Comparison of ENCODE assay signal across 9 cellular contexts in the genomic region with DNA sequence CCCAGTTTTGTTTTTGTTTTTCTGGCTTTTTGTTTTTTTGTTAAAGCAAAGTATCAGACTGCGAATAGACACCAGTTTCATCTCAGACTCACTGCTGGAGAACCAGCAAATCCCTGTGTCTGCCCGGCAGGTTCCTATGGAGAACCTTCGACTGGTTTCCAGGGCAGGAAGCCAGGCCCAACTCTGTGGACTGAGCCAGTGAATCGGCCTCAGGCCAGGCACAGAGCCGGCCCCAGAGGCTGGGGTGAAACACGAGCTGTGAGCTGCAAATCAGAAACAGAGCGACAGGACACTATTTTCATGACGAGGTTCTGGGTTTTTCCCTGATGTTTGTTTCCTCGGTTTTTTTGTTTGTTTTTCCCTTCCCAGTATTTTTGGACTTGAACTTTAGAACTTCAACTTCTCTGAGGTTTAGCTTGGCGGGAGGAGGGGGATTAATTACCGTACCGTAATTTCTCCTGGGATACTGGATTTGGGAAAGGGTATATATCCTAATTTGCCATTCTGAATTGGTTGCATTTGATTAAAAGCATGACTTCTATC. TPM values are rescaled to one million over a fixed set of nuclear protein-coding genes. Genes with fewer than 3 reads are reported as not detected.
A peak's percentile ranks its signal among the peaks of the same experiment; 100 is the strongest.
DNase-seq lines count a peak whose midpoint lies in the region; ATAC-seq and TF ChIP-seq lines count a peak whose summit lies in the region.
"Had no signal": no experiment of that assay in that cellular context is flagged by ENCODE, and none has a peak within 500 bp of the region (broad histone marks: within the 10 kb centered on the region; RNA-seq: fewer than 3 reads in every experiment).

No MANE protein-coding gene starts in this region.

- CTCF ChIA-PET in activated B cell treated with CpG ODN at 0.5 μM for 24 hours (lab: Charles Lee): interaction anchor here (3.8 kb wide), 1 partner anchor 102 kb away, joined by 26 read pairs; no protein-coding TSS in a partner anchor

- H3K27me3 ChIP-seq in effector memory CD4-positive, alpha-beta T cell (replicated peaks; ENCODE audit: control insufficient read depth, insufficient read depth, low read length, poor library complexity, severe bottlenecking): no peaks in the 10 kb centered on the region

- no peaks in the 10 kb centered on the region for H3K9me3 Mint-ChIP-seq in activated B cell treated with CpG ODN at 0.5 μM for 24 hours

- H3K36me3 ChIP-seq in effector memory CD4-positive, alpha-beta T cell (ENCODE audit: control insufficient read depth, insufficient read depth, low read length): no peaks in the 10 kb centered on the region

- no peak overlapping the region for H3K4me3 ChIP-seq in effector memory CD4-positive, alpha-beta T cell (ENCODE audit: insufficient read depth, low read depth, low read length, poor library complexity, severe bottlenecking)

- H3K27ac ChIP-seq in effector memory CD4-positive, alpha-beta T cell (ENCODE audit: insufficient read depth, low read length, poor library complexity, severe bottlenecking): no peak overlapping the region
- H3K27ac ChIP-seq: HL-60 had no signal

- no peaks in the 10 kb centered on the region for H3K36me3 Mint-ChIP-seq in activated B cell treated with CpG ODN at 0.5 μM for 24 hours (ENCODE audit: low read depth)

- POLR2A ChIA-PET in activated B cell treated with CpG ODN at 0.5 μM for 24 hours (lab: Charles Lee): interaction anchor here (0.9 to 1.4 kb wide), 2 partner anchors 27 to 36 kb away, joined by 4 read pairs; no protein-coding TSS in a partner anchor

- H3K4me3 Mint-ChIP-seq in activated B cell treated with CpG ODN at 0.5 μM for 24 hours: peak overlapping the region; percentile 25

- no peaks in the 10 kb centered on the region for H3K27me3 Mint-ChIP-seq in activated B cell treated with CpG ODN at 0.5 μM for 24 hours

- peaks cover 35% of the 10 kb centered on the region for H3K4me1 Mint-ChIP-seq in activated B cell treated with CpG ODN at 0.5 μM for 24 hours

- ATAC-seq in activated B cell treated with CpG ODN at 0.5 μM for 24 hours (ENCODE audit: low read depth) (no peak), HG03175 (IDR thresholded peaks at IDR 0.05; ENCODE audit: unreplicated experiment) (no peak)
- no peak for ATAC-seq in activated CD4-positive, CD25-positive, alpha-beta regulatory T cell treated with anti-CD3 and anti-CD28 coated beads, Interleukin-2, amount 50 U/mL, for 24 hours

- in situ Hi-C loops in G401 (cut with HindIII; ENCODE audit: low sequenced_read_pairs): no loop called here

- intact Hi-C loops in activated B cell treated with CpG ODN at 0.5 μM for 24 hours (cut with micrococcal nuclease): loop anchor here (2.0 kb wide), 1 partner anchor 39 kb away; the partner anchor contains the start of gene IFITM1
- intact Hi-C loops in cardiac septum (cut with DNase I): no loop called here
- intact Hi-C loops in posterior vena cava (cut with DNase I): loop anchor here in 1 of 2 donors (5.0 kb wide), 1 partner anchor 36 kb away; no protein-coding TSS in a partner anchor

- no peak for TF ChIP-seq CTCF in activated B cell treated with CpG ODN at 0.5 μM for 24 hours (IDR thresholded peaks at IDR 0.05)

- H3K27ac Mint-ChIP-seq in activated B cell treated with CpG ODN at 0.5 μM for 24 hours: peak overlapping the region; percentile 78

- peak; percentile 83 for DNase-seq in EH (ENCODE audit: low read depth)
- no peak for DNase-seq in activated B cell treated with CpG ODN at 0.5 μM for 24 hours
- peak; percentile 91 for DNase-seq in cardiac septum (ENCODE audit: low spot score)
- DNase-seq in posterior vena cava (ENCODE audit: low spot score): peak; percentile 94
- DNase-seq in G401 (ENCODE audit: low spot score): no peak
- no peak for DNase-seq in effector memory CD4-positive, alpha-beta T cell

- no peaks in the 10 kb centered on the region for H3K9me3 ChIP-seq in effector memory CD4-positive, alpha-beta T cell (ENCODE audit: control insufficient read depth, low read length)

- H3K4me1 ChIP-seq in effector memory CD4-positive, alpha-beta T cell (ENCODE audit: control insufficient read depth, insufficient read depth, low read length, poor library complexity, severe bottlenecking): peaks cover 10% of the 10 kb centered on the region

RNA-seq across cellular contexts. Expression of gene B4GALNT4, which starts 15.9 kb away (rescaled TPM):
- not detected in 2 replicates for total RNA-seq in activated B cell treated with CpG ODN at 0.5 μM for 24 hours
- 0.24 TPM for total RNA-seq in cardiac septum
- total RNA-seq in posterior vena cava: 1 to 10 TPM in 1 of 2 donors, under 1 TPM in 1; 0.52 to 1.8 TPM
- total RNA-seq in G401 (2014; rRNA removed; shearing (Covaris generic)): 27.4 and 32.1 TPM in 2 replicates

RNA-seq across cellular contexts. Expression of gene IFITM3, which starts 32.7 kb away (rescaled TPM):
- 14.8 and 17.0 TPM in 2 replicates for total RNA-seq in activated B cell treated with CpG ODN at 0.5 μM for 24 hours
- 260 TPM for total RNA-seq in cardiac septum
- 1,000 to 10,000 TPM; 1,080 to 1,276 TPM for total RNA-seq in posterior vena cava
- 36.2 and 45.8 TPM in 2 replicates for total RNA-seq in G401 (2014; rRNA removed; shearing (Covaris generic))

RNA-seq across cellular contexts. Expression of gene IFITM1, which starts 39.5 kb away (rescaled TPM):
- total RNA-seq in activated B cell treated with CpG ODN at 0.5 μM for 24 hours: 21.2 and 25.3 TPM in 2 replicates
- total RNA-seq in cardiac septum: 123 TPM
- total RNA-seq in posterior vena cava: 100 to 1,000 TPM; 205 to 275 TPM
- total RNA-seq in G401 (2014; rRNA removed; shearing (Covaris generic)): 76.4 and 108 TPM in 2 replicates

RNA-seq across cellular contexts. Expression of gene PKP3, which starts 40.6 kb away (rescaled TPM):
- total RNA-seq in activated B cell treated with CpG ODN at 0.5 μM for 24 hours (0.18 TPM in 1 of 2 replicates, not detected in the other), cardiac septum (0.83 TPM), posterior vena cava (under 1 TPM in 1 of 2 donors, not detected in 1; 0.10 TPM)
- 1.1 and 7.9 TPM in 2 replicates for total RNA-seq in G401 (2014; rRNA removed; shearing (Covaris generic))

RNA-seq across cellular contexts. Expression of gene IFITM2, which starts 45.8 kb away (rescaled TPM):
- total RNA-seq in activated B cell treated with CpG ODN at 0.5 μM for 24 hours (112 and 125 TPM in 2 replicates), cardiac septum (215 TPM), posterior vena cava (100 to 1,000 TPM; 647 to 724 TPM)
- 7.8 and 31.3 TPM in 2 replicates for total RNA-seq in G401 (2014; rRNA removed; shearing (Covaris generic))

Comparison
In these comparisons a context has a peak if more than half of its experiments do, and no peak if none do; other contexts are left out.
1. DNase-seq: peak in EH (single experiment), cardiac septum (single experiment) and posterior vena cava (single experiment); none in activated B cell treated with CpG ODN at 0.5 μM for 24 hours (single experiment), G401 (single experiment) and effector memory CD4-positive, alpha-beta T cell (0 of 3).
2. RNA of gene B4GALNT4, which starts 15.9 kb away (total RNA-seq): 27.4 to 32.1 TPM in G401; 0.52 to 1.8 TPM in posterior vena cava, 0.24 TPM in cardiac septum (single experiment) and not detected in activated B cell treated with CpG ODN at 0.5 μM for 24 hours; every median in the first group is over 10 times any median in the second.